ENCODE assay signal across 5 cellular contexts in the genomic region with DNA sequence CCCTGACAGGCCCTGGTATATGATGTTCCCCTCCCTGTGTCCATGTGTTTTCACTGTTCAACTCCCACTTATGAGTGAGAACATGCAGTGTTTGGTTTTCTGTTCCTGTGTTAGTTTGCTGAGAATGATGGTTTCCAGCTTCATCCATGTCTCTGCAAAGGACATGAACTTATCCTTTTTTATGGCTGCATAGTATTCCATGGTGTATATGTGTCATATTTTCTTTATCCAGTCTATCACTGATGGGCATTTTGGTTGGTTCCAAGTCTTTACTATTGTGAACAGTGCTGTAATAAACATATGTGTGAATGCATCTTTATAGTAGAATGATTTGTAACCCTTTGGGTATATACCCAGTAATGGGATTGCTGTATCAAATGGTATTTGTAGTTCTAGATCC. TPM values are rescaled to one million over a fixed set of nuclear protein-coding genes. Genes with fewer than 3 reads are reported as not detected.
"Had no signal": no experiment of that assay in that cellular context is flagged by ENCODE, and none has a peak within 500 bp of the region (broad histone marks: within the 10 kb centered on the region; RNA-seq: fewer than 3 reads in every experiment).

No MANE protein-coding gene starts in this region.

RNA-seq across cellular contexts. Expression of a gene that starts 45.9 kb away (rescaled TPM):
- total RNA-seq: kidney epithelial cell; mononuclear cell; naive thymus-derived CD4-positive, alpha-beta T cell had no signal
- polyA plus RNA-seq: immature natural killer cell; keratinocyte; naive thymus-derived CD4-positive, alpha-beta T cell had no signal
